ENCODE assay signal across 22 cellular contexts in genomic region chr1:11448375-11449085, GRCh38. TPM values are rescaled to one million over a fixed set of nuclear protein-coding genes. Genes with fewer than 3 reads are reported as not detected.
DNase-seq lines count a peak whose midpoint lies in the region; ATAC-seq and TF ChIP-seq lines count a peak whose summit lies in the region.
"Had no signal": no experiment of that assay in that cellular context is flagged by ENCODE, and none has a peak within 500 bp of the region (broad histone marks: within the 10 kb centered on the region; RNA-seq: fewer than 3 reads in every experiment).

No MANE protein-coding gene starts in this region.

- CTCF ChIA-PET in IMR-90 (lab: Yijun Ruan, JAX) = no interaction called here

- ATAC-seq in IMR-90 (ENCODE audit: low read depth) = no peak
- ATAC-seq: activated CD4-positive, alpha-beta T cell treated with anti-CD3 and anti-CD28 coated beads for 36 hours; activated T-cell treated with anti-CD3 and anti-CD28 coated beads, Interleukin-2, amount 50 U/mL, for 72 hours; gastrocnemius medialis; psoas muscle; stimulated activated effector memory CD8-positive, alpha-beta T cell treated with anti-CD3 and anti-CD28 coated beads, Interleukin-12 subunit alpha, Interleukin-12 subunit beta, amount 100 ng/mL, for 72 hours had no signal

- H3K27ac Mint-ChIP-seq in brain = peak overlapping the region in 4 of 5 experiments; percentile 46 to 92 (median 88)
- peak overlapping the region; percentile 71 for H3K27ac Mint-ChIP-seq in nephron progenitor cell
- H3K27ac Mint-ChIP-seq: activated CD4-positive, alpha-beta T cell treated with anti-CD3 and anti-CD28 coated beads for 36 hours; activated naive CD4-positive, alpha-beta T cell treated with anti-CD3 and anti-CD28 coated beads for 36 hours; activated T-cell treated with anti-CD3 and anti-CD28 coated beads, Interleukin-2, amount 50 U/mL, for 72 hours; dendritic cell treated with granulocyte-macrophage colony-stimulating factor and Interleukin-4, amounts not matched to agents 40 ng/mL and 50 ng/mL, for 4 days; stimulated activated effector memory CD8-positive, alpha-beta T cell treated with anti-CD3 and anti-CD28 coated beads, Interleukin-12 subunit alpha, Interleukin-12 subunit beta, amount 100 ng/mL, for 72 hours had no signal

- H2AFZ ChIP-seq in IMR-90 (replicated peaks; ENCODE audit: low read length, poor library complexity) = no peak overlapping the region

- H2AK5ac ChIP-seq in IMR-90 (ENCODE audit: low read depth, low read length) = no peak overlapping the region

- no peak overlapping the region for H3K4ac ChIP-seq in IMR-90 (ENCODE audit: low read depth, low read length)

- peaks cover 78% of the 10 kb centered on the region for H3K4me1 Mint-ChIP-seq in brain
- H3K4me1 Mint-ChIP-seq in nephron progenitor cell = peaks cover 23% of the 10 kb centered on the region
- H3K4me1 Mint-ChIP-seq: activated CD4-positive, alpha-beta T cell treated with anti-CD3 and anti-CD28 coated beads for 36 hours; stimulated activated effector memory CD8-positive, alpha-beta T cell treated with anti-CD3 and anti-CD28 coated beads, Interleukin-12 subunit alpha, Interleukin-12 subunit beta, amount 100 ng/mL, for 72 hours had no signal

- no peak overlapping the region for H3K4me3 ChIP-seq in IMR-90 (ENCODE audit: insufficient read depth, low read depth, low read length)
- H3K4me3 ChIP-seq: cardiac muscle cell, gastrocnemius medialis, psoas muscle, testis, vagina had no signal

- no peak overlapping the region for H3K23ac ChIP-seq in IMR-90 (ENCODE audit: low read depth, low read length)

- BruUV-seq in IMR-90 (replicated peaks; lab: Mats Ljungman, UMichigan) = no TSS peak

- H3K56ac ChIP-seq in IMR-90 (ENCODE audit: extremely low read depth, insufficient read depth, low read length) = no peak overlapping the region

- TF ChIP-seq CTCF in IMR-90 (conservative IDR thresholded peaks at IDR 0.05; ENCODE audit: low read depth, low read length) = no peak
- no peak for TF ChIP-seq CTCF in brain (conservative IDR thresholded peaks at IDR 0.05)
- no peak for TF ChIP-seq CTCF in nephron progenitor cell (IDR thresholded peaks at IDR 0.05)

- no peaks in the 10 kb centered on the region for H3K9me1 ChIP-seq in IMR-90 (ENCODE audit: insufficient read depth, low read length)

- H3K27ac ChIP-seq in IMR-90 (ENCODE audit: insufficient read depth, low read length) = no peak overlapping the region
- H3K27ac ChIP-seq: cardiac muscle cell, gastrocnemius medialis, psoas muscle, testis, vagina had no signal

- whole genome bisulfite sequencing in IMR-90 (ENCODE audit: extremely low coverage in 2 of 2, insufficient read length in 1 of 2), 2 experiments = 40% methylated on average over 5 of the region's 20 CpGs; no CpG with 5 or more reads in 1 of the 2 experiments

- POLR2A ChIA-PET in IMR-90 (lab: Charles Lee; ENCODE audit: unreplicated experiment) = no interaction called here

- H2AK9ac ChIP-seq in IMR-90 (replicated peaks; ENCODE audit: low read depth, low read length, poor library complexity) = no peak overlapping the region

- no peaks in the 10 kb centered on the region for H3K4me1 ChIP-seq in IMR-90 (ENCODE audit: control insufficient read depth, insufficient read depth, low read length)
- H3K4me1 ChIP-seq: gastrocnemius medialis, psoas muscle, testis, vagina had no signal

- in situ Hi-C loops in IMR-90 (cut with MboI; ENCODE audit: low sequenced_read_pairs) = no loop called here

- no peak overlapping the region for H4K5ac ChIP-seq in IMR-90 (ENCODE audit: low read depth, low read length)

- H3K27me3 Mint-ChIP-seq in brain = peaks cover 5% of the 10 kb centered on the region
- peaks cover 35% of the 10 kb centered on the region for H3K27me3 Mint-ChIP-seq in nephron progenitor cell (ENCODE audit: low read depth, poor library complexity)
- H3K27me3 Mint-ChIP-seq: activated CD4-positive, alpha-beta T cell treated with anti-CD3 and anti-CD28 coated beads for 36 hours had no signal

- dilution Hi-C loops in IMR-90 (cut with HindIII; ENCODE audit: low sequenced_read_pairs, unreplicated experiment) = no loop called here

- no peaks in the 10 kb centered on the region for H4K20me1 ChIP-seq in IMR-90 (ENCODE audit: insufficient read depth, low read length)

- H3K9ac ChIP-seq in IMR-90 (ENCODE audit: low read depth, low read length) = no peak overlapping the region

- no peak overlapping the region for H2BK5ac ChIP-seq in IMR-90 (ENCODE audit: low read depth, low read length, poor library complexity, severe bottlenecking)

- H3K9me3 Mint-ChIP-seq in brain (peaks cover 0 to 5% (median 0%) of the 10 kb centered on the region in 5 experiments), nephron progenitor cell (no peaks in the 10 kb centered on the region)
- H3K9me3 Mint-ChIP-seq: activated naive CD4-positive, alpha-beta T cell treated with anti-CD3 and anti-CD28 coated beads for 36 hours; activated T-cell treated with anti-CD3 and anti-CD28 coated beads, Interleukin-2, amount 50 U/mL, for 72 hours; dendritic cell treated with granulocyte-macrophage colony-stimulating factor and Interleukin-4, amounts not matched to agents 40 ng/mL and 50 ng/mL, for 4 days; stimulated activated effector memory CD8-positive, alpha-beta T cell treated with anti-CD3 and anti-CD28 coated beads, Interleukin-12 subunit alpha, Interleukin-12 subunit beta, amount 100 ng/mL, for 72 hours had no signal

- no peak overlapping the region for H2BK20ac ChIP-seq in IMR-90 (ENCODE audit: low read depth, low read length)

- DNase-seq in IMR-90 = no peak
- DNase-seq in NCI-H2171 (lab: John Stamatoyannopoulos, UW) = peak; percentile 67
- no peak for DNase-seq in nephron progenitor cell
- DNase-seq in ecto neural progenitor cell (ENCODE audit: low spot score) = no peak
- DNase-seq in DMS53 treated with DMSO at 0.1 percent for 48 hours (lab: John Stamatoyannopoulos, UW; ENCODE audit: unreplicated experiment) = no peak
- DNase-seq in RPMI8226 = no peak
- DNase-seq: activated CD4-positive, alpha-beta T cell treated with anti-CD3 and anti-CD28 coated beads for 36 hours; activated naive CD4-positive, alpha-beta T cell treated with anti-CD3 and anti-CD28 coated beads for 36 hours; activated T-cell treated with anti-CD3 and anti-CD28 coated beads, Interleukin-2, amount 50 U/mL, for 72 hours; gastrocnemius medialis; H7; islet precursor cell; NCI-H187 treated with DMSO at 0.1 percent for 48 hours; psoas muscle; Right ventricle myocardium superior; stimulated activated CD4-positive, alpha-beta T cell treated with anti-CD3 and anti-CD28 coated beads, Interleukin-2, amount 100 ng/mL, for 24 hours; testis had no signal

- no peaks in the 10 kb centered on the region for H3K79me1 ChIP-seq in IMR-90 (ENCODE audit: low read depth in 1 of 2, low read length in 2 of 2)

- no peak overlapping the region for H2BK120ac ChIP-seq in IMR-90 (ENCODE audit: low read depth, low read length)

- H3K4me2 ChIP-seq in IMR-90 (ENCODE audit: low read depth, low read length) = no peak overlapping the region

- no peak overlapping the region for H4K91ac ChIP-seq in IMR-90 (ENCODE audit: insufficient read depth, low read depth, low read length)

- H4K8ac ChIP-seq in IMR-90 (ENCODE audit: low read depth in 2 of 2, low read length in 2 of 2) = no peak overlapping the region

- H2BK15ac ChIP-seq in IMR-90 (ENCODE audit: low read depth, low read length) = no peak overlapping the region

- H3K36me3 ChIP-seq in IMR-90 (ENCODE audit: control insufficient read depth, insufficient read depth, low read length) = no peaks in the 10 kb centered on the region
- H3K36me3 ChIP-seq: cardiac muscle cell, gastrocnemius medialis, vagina had no signal

- no peaks in the 10 kb centered on the region for H3K9me3 ChIP-seq in IMR-90 (ENCODE audit: control insufficient read depth, insufficient read depth, low read length)
- H3K9me3 ChIP-seq: gastrocnemius medialis, psoas muscle, testis, vagina had no signal

- H3K4me3 Mint-ChIP-seq in brain (no peak overlapping the region), nephron progenitor cell (no peak overlapping the region)
- H3K4me3 Mint-ChIP-seq: activated CD4-positive, alpha-beta T cell treated with anti-CD3 and anti-CD28 coated beads for 36 hours; activated naive CD4-positive, alpha-beta T cell treated with anti-CD3 and anti-CD28 coated beads for 36 hours; activated T-cell treated with anti-CD3 and anti-CD28 coated beads, Interleukin-2, amount 50 U/mL, for 72 hours; dendritic cell treated with granulocyte-macrophage colony-stimulating factor and Interleukin-4, amounts not matched to agents 40 ng/mL and 50 ng/mL, for 4 days; stimulated activated effector memory CD8-positive, alpha-beta T cell treated with anti-CD3 and anti-CD28 coated beads, Interleukin-12 subunit alpha, Interleukin-12 subunit beta, amount 100 ng/mL, for 72 hours had no signal

- no peak overlapping the region for H3K14ac ChIP-seq in IMR-90 (replicated peaks; ENCODE audit: low read depth, low read length)

- intact Hi-C loops in IMR-90 (cut with micrococcal nuclease) = no loop called here

- H3K36me3 Mint-ChIP-seq in brain (no peaks in the 10 kb centered on the region), nephron progenitor cell (ENCODE audit: low read depth) (no peaks in the 10 kb centered on the region)
- H3K36me3 Mint-ChIP-seq: stimulated activated effector memory CD8-positive, alpha-beta T cell treated with anti-CD3 and anti-CD28 coated beads, Interleukin-12 subunit alpha, Interleukin-12 subunit beta, amount 100 ng/mL, for 72 hours had no signal

- no peak overlapping the region for H3K18ac ChIP-seq in IMR-90 (ENCODE audit: low read depth, low read length)

- H3K27me3 ChIP-seq in IMR-90 (ENCODE audit: control insufficient read depth, insufficient read depth, low read length) = peaks cover 8% of the 10 kb centered on the region; the same call in 1 of the 2 replicates
- H3K27me3 ChIP-seq: cardiac muscle cell, testis, vagina had no signal

- TF ChIP-seq RAD21 in IMR-90 (IDR thresholded peaks at IDR 0.05; ENCODE audit: low read length) = no peak

- TF ChIP-seq POLR2A in IMR-90 (IDR thresholded peaks at IDR 0.05; ENCODE audit: low read depth, low read length) = no peak

TF ChIP-seq in IMR-90, 13 proteins besides CTCF, POLR2A, EP300 and RAD21:
- peak; percentile 70 for TF ChIP-seq CEBPB (IDR thresholded peaks at IDR 0.05; ENCODE audit: low read depth, low read length)
- TF ChIP-seq NFE2L2 (IDR thresholded peaks at IDR 0.05; ENCODE audit: low read depth, low read length) = no peak
- no peak for TF ChIP-seq MAFK (IDR thresholded peaks at IDR 0.05; ENCODE audit: low read depth, low read length)
- TF ChIP-seq FOS (IDR thresholded peaks at IDR 0.05; ENCODE audit: low read depth, low read length) = no peak
- no peak for TF ChIP-seq CHD1 (IDR thresholded peaks at IDR 0.05; ENCODE audit: low read depth, low read length)
- TF ChIP-seq BHLHE40 (IDR thresholded peaks at IDR 0.05; ENCODE audit: low read depth, low read length) = no peak
- no peak for TF ChIP-seq MAZ (IDR thresholded peaks at IDR 0.05; ENCODE audit: borderline replicate concordance, low read depth, low read length)

RNA-seq across cellular contexts. Expression of gene DISP3, which starts 30.4 kb away (rescaled TPM):
- total RNA-seq in IMR-90 (2012; rRNA removed) = not detected in 2 replicates
- polyA plus RNA-seq in IMR-90 (2012; rRNA removed) (0.03 and 0.05 TPM in 2 replicates), brain (ENCODE audit: insufficient read depth, low read depth, low replicate concordance) (12.0 TPM)
- 0.03 and 0.10 TPM in 2 replicates for polyA plus RNA-seq in IMR-90 (2012; cell fraction: cytosol; rRNA removed)
- 0.06 and 0.09 TPM in 2 replicates for polyA plus RNA-seq in IMR-90 (2012; cell fraction: nucleus; rRNA removed; ENCODE audit: low replicate concordance)
- total RNA-seq: gastrocnemius medialis, Right ventricle myocardium superior, vagina had no signal

Comparison
In these comparisons a context has a peak if more than half of its experiments do, and no peak if none do; other contexts are left out.
1. RNA of gene DISP3, which starts 30.4 kb away (polyA plus RNA-seq): 12.0 TPM in brain (single experiment); 0.03 to 0.10 TPM in IMR-90; every median in the first group is over 10 times any median in the second.